Comparison of ENCODE assay signal across 17 cellular contexts in the genomic region with DNA sequence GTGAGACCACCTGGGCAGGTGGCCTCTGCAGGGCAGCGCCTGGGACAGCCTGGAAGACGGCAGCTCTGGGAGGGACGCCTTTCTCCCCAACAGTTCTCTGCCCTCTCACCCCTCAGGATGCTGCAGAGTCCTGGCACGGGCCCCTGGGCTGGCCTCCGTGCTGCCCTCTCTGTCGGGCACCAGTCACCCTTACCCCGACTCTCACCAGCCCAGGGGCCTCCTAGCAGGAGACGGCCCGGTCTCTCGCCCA. TPM values are rescaled to one million over a fixed set of nuclear protein-coding genes. Genes with fewer than 3 reads are reported as not detected.
DNase-seq lines count a peak whose midpoint lies in the region; ATAC-seq and TF ChIP-seq lines count a peak whose summit lies in the region.
"Had no signal": no experiment of that assay in that cellular context is flagged by ENCODE, and none has a peak within 500 bp of the region (broad histone marks: within the 10 kb centered on the region; RNA-seq: fewer than 3 reads in every experiment).

No MANE protein-coding gene starts in this region.

- 29% methylated on average over 10 of the region's 10 CpGs; no CpG with 5 or more reads in 1 of the 2 donors for WGBS in body of pancreas, 2 donors
- 12% methylated on average over 9 of the region's 10 CpGs for WGBS in right lobe of liver (ENCODE audit: insufficient coverage, low coverage, low lambda C conversion rate, missing lambda C conversion rate)
- WGBS in stomach, 5 donors = 19 to 46% (median 24%) methylated on average over 5 to 10 of the region's 10 CpGs
- 65 to 73% methylated on average over 9 of the region's 10 CpGs for WGBS in thyroid gland, 2 donors

- no peak overlapping the region for H3K27ac ChIP-seq in GM23338 (ENCODE audit: low read depth)
- H3K27ac ChIP-seq in body of pancreas = peak overlapping the region; percentile 93 to 100 (median 97)
- H3K27ac ChIP-seq in right lobe of liver = peak overlapping the region; percentile 73 to 94 (median 89)
- peak overlapping the region; percentile 88 to 94 (median 92) for H3K27ac ChIP-seq in stomach
- H3K27ac ChIP-seq in thyroid gland = peak overlapping the region in 1 of 3 donors; percentile 47
- H3K27ac ChIP-seq: right atrium auricular region, SJSA1, tibial artery had no signal

- intact Hi-C loops in body of pancreas (cut with DNase I) (no loop called here), right lobe of liver (cut with DNase I) (loop anchor here in 1 of 2 donors (5.0 kb wide), 1 partner anchor 89 kb away; no protein-coding TSS in a partner anchor), stomach (cut with DNase I; ENCODE audit: low total_unique reads) (no loop called here), thyroid gland (cut with DNase I) (no loop called here)

- H3K4me2 ChIP-seq in GM23338 = no peak overlapping the region

- no peak for TF ChIP-seq EP300 in stomach (IDR thresholded peaks at IDR 0.05)

- H3K9me2 ChIP-seq in GM23338 (ENCODE audit: insufficient read depth) = no peaks in the 10 kb centered on the region

- no peak overlapping the region for H2AFZ ChIP-seq in GM23338

- H3K36me3 ChIP-seq in GM23338 (ENCODE audit: insufficient read depth) (no peaks in the 10 kb centered on the region), body of pancreas (replicated peaks in 1 of 2; ENCODE audit: insufficient read depth in 1 of 2, low read depth in 2 of 2) (peaks cover 5 to 6% of the 10 kb centered on the region in 2 donors), right lobe of liver (peaks cover 0 to 30% (median 14%) of the 10 kb centered on the region in 4 donors), stomach (peaks cover 23 to 31% (median 28%) of the 10 kb centered on the region in 4 donors), thyroid gland (peaks cover 5 to 6% of the 10 kb centered on the region in 2 donors)
- H3K36me3 ChIP-seq: right atrium auricular region, SJSA1 had no signal

- DNase-seq in GM23338 (ENCODE audit: low spot score) = no peak
- DNase-seq in body of pancreas = no peak
- DNase-seq in right lobe of liver = no peak
- no peak for DNase-seq in stomach
- no peak for DNase-seq in D341Med (ENCODE audit: low spot score)
- no peak for DNase-seq in thyroid gland
- DNase-seq: activated CD4-positive, alpha-beta T cell treated with anti-CD3 and anti-CD28 coated beads, Interleukin-2, amount 50 U/mL, for 1 hour; activated T-cell treated with anti-CD3 and anti-CD28 coated beads, Interleukin-2, amount 50 U/mL, for 1 hour; effector memory CD4-positive, alpha-beta T cell; stimulated activated CD4-positive, alpha-beta T cell treated with anti-CD3 and anti-CD28 coated beads, Interleukin-2, amount 100 ng/mL, for 24 hours; tibial artery had no signal

- ATAC-seq in GM23338 (peak; percentile 52), body of pancreas (peak; percentile 11), right lobe of liver (peak in 2 of 4 donors; percentile 34 to 35), HG03378 (IDR thresholded peaks at IDR 0.05; ENCODE audit: unreplicated experiment) (no peak), HG02678 (IDR thresholded peaks at IDR 0.05; ENCODE audit: unreplicated experiment) (no peak)

- peaks cover 19% of the 10 kb centered on the region; the same call in 2 of the 3 replicates for H3K36me3 Mint-ChIP-seq in GM23338 (ENCODE audit: low read depth)
- H3K36me3 Mint-ChIP-seq: activated naive CD4-positive, alpha-beta T cell treated with anti-CD3 and anti-CD28 coated beads, Interleukin-2, amount 50 U/mL, for 24 hours had no signal

- H3K27ac Mint-ChIP-seq in GM23338 = no peak overlapping the region
- H3K27ac Mint-ChIP-seq: activated naive CD4-positive, alpha-beta T cell treated with anti-CD3 and anti-CD28 coated beads, Interleukin-2, amount 50 U/mL, for 24 hours had no signal

- H3K27me3 ChIP-seq in GM23338 (ENCODE audit: insufficient read depth) (no peaks in the 10 kb centered on the region), body of pancreas (no peaks in the 10 kb centered on the region), right lobe of liver (no peaks in the 10 kb centered on the region), stomach (peaks cover 0 to 13% (median 0%) of the 10 kb centered on the region in 3 donors), thyroid gland (no peaks in the 10 kb centered on the region)
- H3K27me3 ChIP-seq: right atrium auricular region, SJSA1 had no signal

- no peak overlapping the region for H3K4me3 Mint-ChIP-seq in GM23338
- H3K4me3 Mint-ChIP-seq: activated naive CD4-positive, alpha-beta T cell treated with anti-CD3 and anti-CD28 coated beads, Interleukin-2, amount 50 U/mL, for 24 hours had no signal

- no peaks in the 10 kb centered on the region for H3K79me2 ChIP-seq in GM23338 (replicated peaks; ENCODE audit: insufficient read depth)

- H3F3A ChIP-seq in GM23338 (replicated peaks; ENCODE audit: low read depth) = no peaks in the 10 kb centered on the region

- peaks cover 20% of the 10 kb centered on the region for H3K4me1 Mint-ChIP-seq in GM23338
- H3K4me1 Mint-ChIP-seq: activated naive CD4-positive, alpha-beta T cell treated with anti-CD3 and anti-CD28 coated beads, Interleukin-2, amount 50 U/mL, for 24 hours had no signal

- TF ChIP-seq POLR2A in body of pancreas (IDR thresholded peaks at IDR 0.05) (no peak), right lobe of liver (IDR thresholded peaks at IDR 0.05) (no peak), stomach (IDR thresholded peaks at IDR 0.05) (no peak), thyroid gland (IDR thresholded peaks at IDR 0.05) (no peak)

- H4K20me1 ChIP-seq in GM23338 (replicated peaks; ENCODE audit: insufficient read depth) = no peaks in the 10 kb centered on the region

- H3K27me3 Mint-ChIP-seq in GM23338 (ENCODE audit: insufficient read depth, low read depth, poor library complexity) = peaks cover 2% of the 10 kb centered on the region

- no peaks in the 10 kb centered on the region for H3K9me3 Mint-ChIP-seq in GM23338
- H3K9me3 Mint-ChIP-seq: activated naive CD4-positive, alpha-beta T cell treated with anti-CD3 and anti-CD28 coated beads, Interleukin-2, amount 50 U/mL, for 24 hours; nephron progenitor cell had no signal

- H3K4me1 ChIP-seq in GM23338 (ENCODE audit: insufficient read depth) (peaks cover 6% of the 10 kb centered on the region; the same call in 1 of the 2 replicates), body of pancreas (peaks cover 72% of the 10 kb centered on the region), right lobe of liver (peaks cover 0 to 60% (median 6%) of the 10 kb centered on the region in 4 donors), stomach (peaks cover 17 to 41% (median 25%) of the 10 kb centered on the region in 4 donors), thyroid gland (peaks cover 6 to 32% of the 10 kb centered on the region in 2 donors)

- H3K9me3 ChIP-seq in body of pancreas (no peaks in the 10 kb centered on the region), right lobe of liver (no peaks in the 10 kb centered on the region), stomach (no peaks in the 10 kb centered on the region), thyroid gland (no peaks in the 10 kb centered on the region)
- H3K9me3 ChIP-seq: right atrium auricular region, SJSA1, tibial artery had no signal

- no peak for TF ChIP-seq CTCF in GM23338 (conservative IDR thresholded peaks at IDR 0.05; ENCODE audit: low read depth in 2 of 2)
- no peak for TF ChIP-seq CTCF in body of pancreas (IDR thresholded peaks at IDR 0.05)
- no peak for TF ChIP-seq CTCF in right lobe of liver (IDR thresholded peaks at IDR 0.05)
- no peak for TF ChIP-seq CTCF in stomach (IDR thresholded peaks at IDR 0.05)
- TF ChIP-seq CTCF in thyroid gland (IDR thresholded peaks at IDR 0.05) = no peak

- H3K4me3 ChIP-seq in GM23338 (no peak overlapping the region), body of pancreas (no peak overlapping the region), right lobe of liver (peak overlapping the region in 2 of 3 donors; percentile 34 to 35), stomach (peak overlapping the region in 1 of 4 donors; percentile 8), thyroid gland (replicated peaks in 1 of 3) (no peak overlapping the region)
- H3K4me3 ChIP-seq: right atrium auricular region, SJSA1, tibial artery had no signal

RNA-seq across cellular contexts. Expression of a gene that starts 7.8 kb away (rescaled TPM):
- total RNA-seq in GM23338 (2014; rRNA removed; shearing (Covaris generic)) = 13.0 and 19.5 TPM in 2 replicates
- polyA plus RNA-seq in GM23338 (2016; fragmentation: Nextera tagmentation; extraction: Ambion mirVana) = 10.9 and 12.3 TPM in 2 replicates
- total RNA-seq in body of pancreas = 100 to 1,000 TPM in 1 of 2 donors, 10 to 100 TPM in 1; 93.7 to 293 TPM
- total RNA-seq in right lobe of liver = 100 to 1,000 TPM in 1 of 6 experiments, 10 to 100 TPM in 5; 12.6 to 266 (median 57.8) TPM
- total RNA-seq in stomach = 1,000 to 10,000 TPM in 1 of 5 donors, 100 to 1,000 TPM in 4; 174 to 1,083 (median 289) TPM
- 100 to 1,000 TPM; 146 to 253 (median 242) TPM for polyA plus RNA-seq in stomach
- 10 to 100 TPM in 2 of 4 donors, 1 to 10 TPM in 2; 6.6 to 28.8 (median 12.6) TPM for total RNA-seq in thyroid gland

RNA-seq across cellular contexts. Expression of a gene that starts 35.7 kb away (rescaled TPM):
- 61.6 and 80.3 TPM in 2 replicates for total RNA-seq in GM23338 (2014; rRNA removed; shearing (Covaris generic))
- 32.1 and 35.0 TPM in 2 replicates for polyA plus RNA-seq in GM23338 (2016; fragmentation: Nextera tagmentation; extraction: Ambion mirVana)
- 100 to 1,000 TPM in 1 of 2 donors, 10 to 100 TPM in 1; 62.3 to 233 TPM for total RNA-seq in body of pancreas
- total RNA-seq in right lobe of liver = 10 to 100 TPM; 28.9 to 51.5 (median 41.3) TPM
- 100 to 1,000 TPM in 3 of 5 donors, 10 to 100 TPM in 2; 23.3 to 900 (median 102) TPM for total RNA-seq in stomach
- 10 to 100 TPM; 31.6 to 38.6 (median 37.6) TPM for polyA plus RNA-seq in stomach
- total RNA-seq in thyroid gland = 10 to 100 TPM; 61.4 to 98.1 (median 85.7) TPM

Comparison
In these comparisons a context has a peak if more than half of its experiments do, and no peak if none do; other contexts are left out.
1. ATAC-seq: peak in GM23338 (single experiment) and body of pancreas (single experiment); none in HG03378 (single experiment) and HG02678 (single experiment).
2. H3K4me3 ChIP-seq: peak in right lobe of liver (2 of 3); none in GM23338 (single experiment), body of pancreas (0 of 2) and thyroid gland (0 of 3).